Comparison of ENCODE assay signal across 21 cellular contexts in genomic region chr15:47736123-47736786, GRCh38. TPM values are rescaled to one million over a fixed set of nuclear protein-coding genes. Genes with fewer than 3 reads are reported as not detected.
DNase-seq lines count a peak whose midpoint lies in the region; ATAC-seq and TF ChIP-seq lines count a peak whose summit lies in the region.
"Had no signal": no experiment of that assay in that cellular context is flagged by ENCODE, and none has a peak within 500 bp of the region (broad histone marks: within the 10 kb centered on the region; RNA-seq: fewer than 3 reads in every experiment).

No MANE protein-coding gene starts in this region.

- H3K4me3 ChIP-seq in heart left ventricle (peak overlapping the region in 1 of 12 donors; percentile 23), subcutaneous abdominal adipose tissue (ENCODE audit: low read depth in 1 of 5, low read length in 5 of 5) (no peak overlapping the region)
- H3K4me3 ChIP-seq: PC-9, SJSA1 had no signal

- WGBS in heart left ventricle, 4 donors = 35 to 46% (median 43%) methylated on average over 3 of the region's 3 CpGs

- peaks cover 0 to 47% (median 22%) of the 10 kb centered on the region in 12 donors for H3K4me1 ChIP-seq in heart left ventricle
- H3K4me1 ChIP-seq in subcutaneous abdominal adipose tissue (ENCODE audit: control insufficient read depth in 5 of 5, insufficient read depth in 5 of 5, low read length in 5 of 5) = peaks cover 0 to 21% (median 18%) of the 10 kb centered on the region in 5 donors

- H3K9ac ChIP-seq in subcutaneous abdominal adipose tissue (ENCODE audit: low read length in 5 of 5) = peak overlapping the region in 3 of 5 donors; percentile 8 to 50 (median 21)

- H3K4me3 Mint-ChIP-seq in WTC11 = no peak overlapping the region
- H3K4me3 Mint-ChIP-seq: activated CD8-positive, alpha-beta T cell treated with anti-CD3 and anti-CD28 coated beads for 36 hours; activated naive CD4-positive, alpha-beta T cell treated with anti-CD3 and anti-CD28 coated beads, Interleukin-2, amount 10 ng/mL, durations not matched to agents 7 days and 5 days; HFFc6; stimulated activated effector memory CD8-positive, alpha-beta T cell treated with anti-CD3 and anti-CD28 coated beads, Interleukin-12 subunit alpha, Interleukin-12 subunit beta, amount 100 ng/mL, for 72 hours had no signal

- H3K27ac Mint-ChIP-seq in WTC11 = no peak overlapping the region
- H3K27ac Mint-ChIP-seq: activated CD8-positive, alpha-beta T cell treated with anti-CD3 and anti-CD28 coated beads for 36 hours; activated naive CD4-positive, alpha-beta T cell treated with anti-CD3 and anti-CD28 coated beads, Interleukin-2, amount 10 ng/mL, durations not matched to agents 7 days and 5 days; HFFc6; stimulated activated effector memory CD8-positive, alpha-beta T cell treated with anti-CD3 and anti-CD28 coated beads, Interleukin-12 subunit alpha, Interleukin-12 subunit beta, amount 100 ng/mL, for 72 hours had no signal

- POLR2A ChIA-PET in WTC11 (lab: Charles Lee) = no interaction called here

- intact Hi-C loops in heart left ventricle (cut with DNase I) (no loop called here), Right ventricle myocardium inferior (cut with DNase I) (loop anchor here (5.0 kb wide), 1 partner anchor 779 kb away; no protein-coding TSS in a partner anchor), left colon (cut with DNase I, micrococcal nuclease) (no loop called here)

- ATAC-seq in heart left ventricle = peak in 1 of 4 donors; percentile 15
- ATAC-seq in Right ventricle myocardium inferior = no peak
- ATAC-seq in WTC11 = peak; percentile 62; the same call in 1 of the 2 replicates
- peak; percentile 51 for ATAC-seq in left colon
- ATAC-seq: activated CD8-positive, alpha-beta T cell treated with anti-CD3 and anti-CD28 coated beads for 36 hours; stimulated activated effector memory CD8-positive, alpha-beta T cell treated with anti-CD3 and anti-CD28 coated beads, Interleukin-12 subunit alpha, Interleukin-12 subunit beta, amount 100 ng/mL, for 72 hours had no signal

- no peaks in the 10 kb centered on the region; the same call in 1 of the 2 replicates for H3K9me3 Mint-ChIP-seq in WTC11
- H3K9me3 Mint-ChIP-seq: activated CD8-positive, alpha-beta T cell treated with anti-CD3 and anti-CD28 coated beads for 36 hours; activated naive CD4-positive, alpha-beta T cell treated with anti-CD3 and anti-CD28 coated beads, Interleukin-2, amount 10 ng/mL, durations not matched to agents 7 days and 5 days; HFFc6; stimulated activated effector memory CD8-positive, alpha-beta T cell treated with anti-CD3 and anti-CD28 coated beads, Interleukin-12 subunit alpha, Interleukin-12 subunit beta, amount 100 ng/mL, for 72 hours had no signal

- H3K27me3 Mint-ChIP-seq in WTC11 (ENCODE audit: low read depth) = peaks cover 33% of the 10 kb centered on the region
- H3K27me3 Mint-ChIP-seq: activated naive CD4-positive, alpha-beta T cell treated with anti-CD3 and anti-CD28 coated beads, Interleukin-2, amount 10 ng/mL, durations not matched to agents 7 days and 5 days had no signal

- H3K36me3 ChIP-seq in heart left ventricle = no peaks in the 10 kb centered on the region
- no peaks in the 10 kb centered on the region for H3K36me3 ChIP-seq in subcutaneous abdominal adipose tissue (ENCODE audit: control insufficient read depth in 5 of 5, insufficient read depth in 5 of 5, low read length in 5 of 5)
- H3K36me3 ChIP-seq: neutrophil, SJSA1 had no signal

- H3K27ac ChIP-seq in heart left ventricle (peak overlapping the region in 11 of 12 donors; percentile 10 to 67 (median 27)), subcutaneous abdominal adipose tissue (ENCODE audit: low read depth, low read length) (no peak overlapping the region)
- H3K27ac ChIP-seq: HL-60, neutrophil, PC-9, SJSA1 had no signal

- H3K27me3 ChIP-seq in heart left ventricle (no peaks in the 10 kb centered on the region), subcutaneous abdominal adipose tissue (ENCODE audit: control insufficient read depth in 5 of 5, insufficient read depth in 4 of 5, low read length in 5 of 5) (no peaks in the 10 kb centered on the region)
- H3K27me3 ChIP-seq: neutrophil, SJSA1 had no signal

- DNase-seq in heart left ventricle = no peak
- DNase-seq in Right ventricle myocardium inferior (ENCODE audit: missing footprints) = no peak
- DNase-seq in WTC11 (ENCODE audit: low spot score) = no peak
- no peak for DNase-seq in left colon
- no peak for DNase-seq in kidney glomerular epithelial cell (lab: John Stamatoyannopoulos, UW)
- no peak for DNase-seq in dermis blood vessel endothelial cell
- DNase-seq in NCI-H1048 (lab: John Stamatoyannopoulos, UW) = no peak
- DNase-seq: activated CD8-positive, alpha-beta T cell treated with anti-CD3 and anti-CD28 coated beads for 36 hours; activated naive CD4-positive, alpha-beta T cell treated with anti-CD3 and anti-CD28 coated beads, Interleukin-2, amount 10 ng/mL, durations not matched to agents 7 days and 5 days; activated T-cell treated with anti-CD3 and anti-CD28 coated beads, Interleukin-2, amount 50 U/mL, for 1 hour; HFFc6; MM.1S; NCI-H187 treated with DMSO at 0.1 percent for 48 hours; NCI-H69; PC-9; T-helper 9 cell had no signal

- CTCF ChIA-PET in WTC11 (lab: Charles Lee) = interaction anchor here (0.9 to 1.5 kb wide), 2 partner anchors 18 to 24 kb away, joined by 3 to 4 read pairs; no protein-coding TSS in a partner anchor

- H3K9me3 ChIP-seq in heart left ventricle (no peaks in the 10 kb centered on the region), subcutaneous abdominal adipose tissue (ENCODE audit: control insufficient read depth in 5 of 5, low read length in 5 of 5) (no peaks in the 10 kb centered on the region)
- H3K9me3 ChIP-seq: neutrophil, SJSA1 had no signal

- no peak for TF ChIP-seq POLR2A in heart left ventricle (IDR thresholded peaks at IDR 0.05)

- TF ChIP-seq CTCF in heart left ventricle (IDR thresholded peaks at IDR 0.05) (no peak), WTC11 (IDR thresholded peaks at IDR 0.05) (no peak)

- H3K4me1 Mint-ChIP-seq in WTC11 = peaks cover 30% of the 10 kb centered on the region
- H3K4me1 Mint-ChIP-seq: activated naive CD4-positive, alpha-beta T cell treated with anti-CD3 and anti-CD28 coated beads, Interleukin-2, amount 10 ng/mL, durations not matched to agents 7 days and 5 days; stimulated activated effector memory CD8-positive, alpha-beta T cell treated with anti-CD3 and anti-CD28 coated beads, Interleukin-12 subunit alpha, Interleukin-12 subunit beta, amount 100 ng/mL, for 72 hours had no signal

- peaks cover 3% of the 10 kb centered on the region; the same call in 1 of the 2 replicates for H3K36me3 Mint-ChIP-seq in WTC11
- H3K36me3 Mint-ChIP-seq: activated naive CD4-positive, alpha-beta T cell treated with anti-CD3 and anti-CD28 coated beads, Interleukin-2, amount 10 ng/mL, durations not matched to agents 7 days and 5 days; stimulated activated effector memory CD8-positive, alpha-beta T cell treated with anti-CD3 and anti-CD28 coated beads, Interleukin-12 subunit alpha, Interleukin-12 subunit beta, amount 100 ng/mL, for 72 hours had no signal

TF ChIP-seq in WTC11, 78 proteins besides CTCF, POLR2A, EP300 and RAD21:
- TF ChIP-seq CREB1 (CRISPR knock-in tag; IDR thresholded peaks at IDR 0.05) = no peak

RNA-seq across cellular contexts. Expression of gene SEMA6D, which starts 18.9 kb away (rescaled TPM):
- total RNA-seq in heart left ventricle (10 to 100 TPM in 6 of 9 donors, 1 to 10 TPM in 3; 4.9 to 23.2 (median 10.9) TPM), Right ventricle myocardium inferior (17.7 TPM), WTC11 (2021) (0.98 to 2.6 TPM (median 2.0 TPM) in 3 replicates), left colon (10 to 100 TPM; 34.4 to 52.6 TPM), dermis blood vessel endothelial cell (2.9 and 3.9 TPM in 2 replicates)
- polyA plus RNA-seq in heart left ventricle = 1 to 10 TPM; 2.8 to 3.1 TPM
- total RNA-seq: activated CD8-positive, alpha-beta T cell treated with anti-CD3 and anti-CD28 coated beads for 36 hours; PC-9 had no signal
